Comparison of ENCODE assay signal across 8 cellular contexts in genomic region chr5:84383816-84384603, GRCh38. TPM values are rescaled to one million over a fixed set of nuclear protein-coding genes. Genes with fewer than 3 reads are reported as not detected.
DNase-seq lines count a peak whose midpoint lies in the region; ATAC-seq and TF ChIP-seq lines count a peak whose summit lies in the region.

No MANE protein-coding gene starts in this region.

- no peak overlapping the region for H3K4me3 Mint-ChIP-seq in effector memory CD8-positive, alpha-beta T cell

- in situ Hi-C loops in Panc1 (cut with HindIII; ENCODE audit: low pct_unique_long_range_greater_than_20kb, low sequenced_read_pairs) (no loop called here), KBM-7 (cut with MboI; ENCODE audit: low pct_unique_long_range_greater_than_20kb, low sequenced_read_pairs) (no loop called here)

- H3K9me3 Mint-ChIP-seq in effector memory CD8-positive, alpha-beta T cell, result peaks cover 4 to 8% of the 10 kb centered on the region in 2 donors

- peak; percentile 42 for DNase-seq in ELR (ENCODE audit: low read depth)
- DNase-seq in Panc1 (ENCODE audit: low read depth, low spot score), result no peak
- peak; percentile 49 for DNase-seq in fibroblast of gingiva (ENCODE audit: low read depth)
- peak; percentile 65 for DNase-seq in myocyte (ENCODE audit: low read depth)
- DNase-seq in KBM-7, result no peak
- no peak for DNase-seq in effector memory CD8-positive, alpha-beta T cell
- DNase-seq in NCI-H446 treated with DMSO at 0.1 percent for 48 hours (lab: John Stamatoyannopoulos, UW), result no peak
- no peak for DNase-seq in NCI-H2171 (lab: John Stamatoyannopoulos, UW)

- intact Hi-C loops in Panc1 (cut with micrococcal nuclease; ENCODE audit: unreplicated experiment), result no loop called here

- H3K4me1 ChIP-seq in Panc1 (ENCODE audit: control insufficient read depth, insufficient read depth, low read length), result peaks cover 5% of the 10 kb centered on the region

- H3K4me3 ChIP-seq in Panc1 (ENCODE audit: low read depth in 2 of 2, low read length in 2 of 2), result peak overlapping the region; percentile 55 to 60

- H3K36me3 Mint-ChIP-seq in effector memory CD8-positive, alpha-beta T cell (ENCODE audit: insufficient read depth), result no peaks in the 10 kb centered on the region

- H3K4me1 Mint-ChIP-seq in effector memory CD8-positive, alpha-beta T cell (ENCODE audit: low read depth in 2 of 2), result no peaks in the 10 kb centered on the region

- peaks cover 30 to 46% of the 10 kb centered on the region in 2 donors for H3K27me3 Mint-ChIP-seq in effector memory CD8-positive, alpha-beta T cell

- no peaks in the 10 kb centered on the region for H3K9me3 ChIP-seq in Panc1 (ENCODE audit: control insufficient read depth, insufficient read depth, low read depth, low read length)

- no TSS peak for BruUV-seq in Panc1 (replicated peaks; lab: Mats Ljungman, UMichigan)

- CTCF ChIA-PET in Panc1 (lab: Charles Lee), result no interaction called here

- peak; percentile 46 for ATAC-seq in Panc1
- no peak for ATAC-seq in effector memory CD8-positive, alpha-beta T cell (replicated peaks)

- H3K27ac Mint-ChIP-seq in effector memory CD8-positive, alpha-beta T cell, result no peak overlapping the region

- POLR2A ChIA-PET in Panc1 (lab: Charles Lee), result no interaction called here

- TF ChIP-seq CTCF in Panc1 (IDR thresholded peaks at IDR 0.05), result no peak

- H3K27ac ChIP-seq in Panc1 (ENCODE audit: low read length), result 0 out of 2 replicates have a peak overlapping the region, but pooled peaks have one; percentile 23

- H3K36me3 ChIP-seq in Panc1 (ENCODE audit: control insufficient read depth, insufficient read depth, low read length), result no peaks in the 10 kb centered on the region; the same call in 1 of the 2 replicates

- peaks cover 34% of the 10 kb centered on the region for H3K27me3 ChIP-seq in Panc1 (ENCODE audit: control insufficient read depth, insufficient read depth, low read length)

RNA-seq across cellular contexts. Expression of gene EDIL3, which starts 0.7 kb away (rescaled TPM):
- total RNA-seq in Panc1 (2021; ENCODE audit: unreplicated experiment), result 17.6 TPM
- polyA plus RNA-seq in Panc1 (2012; ENCODE audit: insufficient read length), result 3.3 TPM
- 86.1 and 118 TPM in 2 replicates for total RNA-seq in myocyte
- 366 TPM for polyA plus RNA-seq in myocyte (2012)

Comparison
In these comparisons a context has a peak if more than half of its experiments do, and no peak if none do; other contexts are left out.
1. DNase-seq: peak in ELR (single experiment), fibroblast of gingiva (single experiment) and myocyte (single experiment); none in Panc1 (single experiment), KBM-7 (single experiment), effector memory CD8-positive, alpha-beta T cell (0 of 3), NCI-H446 treated with DMSO at 0.1 percent for 48 hours (single experiment) and NCI-H2171 (single experiment).